28 cellular contexts compared by ENCODE assay signal in genomic region chr1:3479511-3480368, GRCh38. TPM values are rescaled to one million over a fixed set of nuclear protein-coding genes. Genes with fewer than 3 reads are reported as not detected.
DNase-seq lines count a peak whose midpoint lies in the region; ATAC-seq, FAIRE-seq and TF ChIP-seq lines count a peak whose summit lies in the region.
"Had no signal": no experiment of that assay in that cellular context is flagged by ENCODE, and none has a peak within 500 bp of the region (broad histone marks: within the 10 kb centered on the region; RNA-seq: fewer than 3 reads in every experiment).

No MANE protein-coding gene starts in this region.

- no peak overlapping the region for H2BK12ac ChIP-seq in H9 (ENCODE audit: insufficient read length, low read depth, low read length)

- H3K4me1 Mint-ChIP-seq in H9, result peaks cover 2 to 3% of the 10 kb centered on the region in 2 experiments; a peak in 3 of 4 replicates
- H3K4me1 Mint-ChIP-seq: CD14-positive monocyte; CD8-positive, alpha-beta memory T cell had no signal

- H3K14ac ChIP-seq in H9 (ENCODE audit: insufficient read depth, low read length), result no peak overlapping the region

- H3K79me2 ChIP-seq in K562 (ENCODE audit: control insufficient read depth, insufficient read depth, low read length) (no peaks in the 10 kb centered on the region), H9 (ENCODE audit: insufficient read depth, low read length) (no peaks in the 10 kb centered on the region)

- no peak overlapping the region for H3K56ac ChIP-seq in H9 (ENCODE audit: insufficient read length, low read depth, low read length)

- no peak overlapping the region for H3K27ac ChIP-seq in BLaER1 treated with 17β-estradiol and CSF1 and Interleukin-3, amounts not matched to agents 10 nM and 100 nM
- no peak overlapping the region for H3K27ac ChIP-seq in K562 (ENCODE audit: extremely low read depth, low read depth, low read length)
- H3K27ac ChIP-seq in mucosa of rectum (ENCODE audit: low read depth in 2 of 2, low read length in 2 of 2), result peak overlapping the region; percentile 65 to 66
- H3K27ac ChIP-seq in H9 (ENCODE audit: insufficient read length, low read depth, low read length), result no peak overlapping the region
- no peak overlapping the region for H3K27ac ChIP-seq in spleen
- H3K27ac ChIP-seq: GM23248, SK-N-MC had no signal

- H2AK5ac ChIP-seq in H9 (ENCODE audit: insufficient read length, low read length), result no peak overlapping the region

- DNase-seq in K562 (ENCODE audit: extremely low read depth in 1 of 4, low spot score in 3 of 4), result no peak
- DNase-seq in left colon, result no peak
- no peak for DNase-seq in H9
- no peak for DNase-seq in spleen
- DNase-seq in NOMO-1 (lab: John Stamatoyannopoulos, UW; ENCODE audit: unreplicated experiment in 2 of 2), result no peak
- DNase-seq: CD8-positive, alpha-beta memory T cell; DMS 273 treated with DMSO at 0.1 percent for 48 hours; DMS79; EL; GDM1; GM23248; KG1; MG63; NCI-H1105 treated with DMSO at 0.1 percent for 48 hours; NCI-H146; NCI-H1930; NCI-H2107; NCI-H524; NCI-H82; SIG-M5 had no signal

- TF ChIP-seq POLR2A in K562 (conservative IDR thresholded peaks at IDR 0.05) (no peak), spleen (IDR thresholded peaks at IDR 0.05) (no peak)

- TF ChIP-seq EP300 in K562 (IDR thresholded peaks at IDR 0.05; ENCODE audit: low read length), result no peak

- H4K20me1 ChIP-seq in BLaER1 treated with 17β-estradiol and CSF1 and Interleukin-3, amounts not matched to agents 10 nM and 100 nM, result peaks cover 0 to 71% (median 51%) of the 10 kb centered on the region in 11 experiments; a peak in 17 of 22 replicates
- H4K20me1 ChIP-seq in K562 (replicated peaks; ENCODE audit: control insufficient read depth, insufficient read depth, low read length) (peaks cover 14% of the 10 kb centered on the region), H9 (ENCODE audit: control insufficient read depth, insufficient read depth, insufficient read length) (no peaks in the 10 kb centered on the region)

- POLR2A ChIA-PET in K562 (lab: Yijun Ruan, JAX), result interaction anchor here (0.7 to 1.3 kb wide), 2 partner anchors 8 to 96 kb away, joined by 3 to 4 read pairs; no protein-coding TSS in a partner anchor

- no TSS peak for BruUV-seq in K562 (replicated peaks; lab: Mats Ljungman, UMichigan)

- H3T11ph ChIP-seq in H9 (ENCODE audit: low read length), result no peak overlapping the region

- 6% methylated on average over 30 of the region's 30 CpGs for WGBS in K562 (ENCODE audit: insufficient coverage, low coverage, missing lambda C conversion rate)
- no CpG with 5 or more reads among the region's 30 CpGs for WGBS in H9 (ENCODE audit: extremely low coverage, insufficient read length, low lambda C conversion rate)
- WGBS in spleen, 5 donors, result 67 to 91% (median 73%) methylated on average over 12 to 30 of the region's 30 CpGs

- FAIRE-seq in K562 (lab: Jason Lieb, UNC), result no peak
- FAIRE-seq: GM12878 had no signal

- H4K8ac ChIP-seq in H9 (replicated peaks; ENCODE audit: insufficient read length, low read depth, low read length), result no peak overlapping the region

- H3K9me1 ChIP-seq in K562 (ENCODE audit: control insufficient read depth, insufficient read depth, low read length), result no peaks in the 10 kb centered on the region

- H3K27me3 Mint-ChIP-seq in H9 (ENCODE audit: low read depth), result peaks cover 4% of the 10 kb centered on the region
- H3K27me3 Mint-ChIP-seq: CD8-positive, alpha-beta memory T cell had no signal

- H3K23me2 ChIP-seq in H9 (ENCODE audit: insufficient read length, low read depth, low read length, poor library complexity, severe bottlenecking), result no peaks in the 10 kb centered on the region

- ATAC-seq in K562 (no peak), left colon (peak; percentile 31), HG02623 (IDR thresholded peaks at IDR 0.05; ENCODE audit: unreplicated experiment) (no peak)
- ATAC-seq: GM12878, HCT116, Panc1 had no signal

- H2BK5ac ChIP-seq in H9 (ENCODE audit: insufficient read length, low read length), result no peak overlapping the region

- H3K4me1 ChIP-seq in BLaER1 treated with 17β-estradiol and CSF1 and Interleukin-3, amounts not matched to agents 10 nM and 100 nM, result peaks cover 0 to 44% (median 33%) of the 10 kb centered on the region in 10 experiments; a peak in 14 of 20 replicates
- H3K4me1 ChIP-seq in K562 (replicated peaks in 1 of 2; ENCODE audit: control insufficient read depth in 2 of 2, insufficient read depth in 2 of 2, low read length in 2 of 2), result peaks cover 0 to 64% of the 10 kb centered on the region in 2 experiments; a peak in 2 of 5 replicates
- peaks cover 7 to 16% of the 10 kb centered on the region in 2 donors for H3K4me1 ChIP-seq in mucosa of rectum (ENCODE audit: control insufficient read depth in 2 of 2, insufficient read depth in 2 of 2, low read length in 2 of 2)
- H3K4me1 ChIP-seq in H9 (ENCODE audit: insufficient read depth, low read length), result no peaks in the 10 kb centered on the region
- H3K4me1 ChIP-seq in spleen, result peaks cover 0 to 7% (median 0%) of the 10 kb centered on the region in 6 donors

- H2BK120ac ChIP-seq in H9 (ENCODE audit: low read depth, low read length, poor library complexity, severe bottlenecking), result no peak overlapping the region

- in situ Hi-C loops in K562 (cut with MboI), result loop anchor here (5.0 kb wide), 1 partner anchor 32 kb away; no protein-coding TSS in a partner anchor

- peaks cover 2 to 7% of the 10 kb centered on the region in 2 experiments; a peak in 3 of 5 replicates for H3K9me3 Mint-ChIP-seq in H9
- H3K9me3 Mint-ChIP-seq: CD8-positive, alpha-beta memory T cell had no signal

- no peak overlapping the region; a peak in 1 of 7 replicates for H3K27ac Mint-ChIP-seq in H9
- H3K27ac Mint-ChIP-seq: CD14-positive monocyte; CD8-positive, alpha-beta memory T cell had no signal

- no peak overlapping the region for H3K18ac ChIP-seq in H9 (ENCODE audit: insufficient read length, low read depth, low read length)

- H3K9me3 ChIP-seq in BLaER1 treated with 17β-estradiol and CSF1 and Interleukin-3, amounts not matched to agents 10 nM and 100 nM (replicated peaks in 1 of 11), result no peaks in the 10 kb centered on the region
- H3K9me3 ChIP-seq in K562 (replicated peaks; ENCODE audit: control insufficient read depth, insufficient read depth, low read depth, low read length) (no peaks in the 10 kb centered on the region), mucosa of rectum (ENCODE audit: control insufficient read depth in 2 of 2, low read length in 2 of 2) (no peaks in the 10 kb centered on the region), H9 (ENCODE audit: control insufficient read depth, low read depth, low read length) (no peaks in the 10 kb centered on the region), spleen (no peaks in the 10 kb centered on the region)
- H3K9me3 ChIP-seq: MG63 had no signal

- H3K4ac ChIP-seq in H9 (ENCODE audit: low read depth, low read length), result no peak overlapping the region

- H3K79me1 ChIP-seq in H9 (ENCODE audit: insufficient read depth, low read depth, low read length, poor library complexity, severe bottlenecking), result no peaks in the 10 kb centered on the region

- H3K36me3 ChIP-seq in BLaER1 treated with 17β-estradiol and CSF1 and Interleukin-3, amounts not matched to agents 10 nM and 100 nM, result no peaks in the 10 kb centered on the region
- H3K36me3 ChIP-seq in K562 (ENCODE audit: control insufficient read depth, insufficient read depth, low read length) (no peaks in the 10 kb centered on the region), mucosa of rectum (ENCODE audit: control insufficient read depth in 2 of 2, insufficient read depth in 2 of 2, low read length in 2 of 2) (peaks cover 5 to 7% of the 10 kb centered on the region in 2 donors), spleen (no peaks in the 10 kb centered on the region)
- H3K36me3 ChIP-seq: MG63 had no signal

- peaks cover 0 to 6% (median 5%) of the 10 kb centered on the region in 3 experiments; a peak in 4 of 7 replicates for H3K36me3 Mint-ChIP-seq in H9 (ENCODE audit: insufficient read depth in 1 of 3, low read depth in 3 of 3)
- H3K36me3 Mint-ChIP-seq: CD14-positive monocyte; CD8-positive, alpha-beta memory T cell had no signal

- no peak overlapping the region for H4K91ac ChIP-seq in H9 (ENCODE audit: insufficient read length, low read depth, low read length)

- intact Hi-C loops in K562 (cut with micrococcal nuclease), result no loop called here
- intact Hi-C loops in left colon (cut with DNase I, micrococcal nuclease), result no loop called here
- intact Hi-C loops in spleen (cut with DNase I; ENCODE audit: low total_unique reads), result no loop called here

- TF ChIP-seq CTCF in K562 (IDR thresholded peaks at IDR 0.05 in 2 of 3, conservative IDR thresholded peaks at IDR 0.05 in 1 of 3; ENCODE audit: insufficient read depth in 2 of 3, low read depth in 1 of 3, low read length in 3 of 3) (no peak), H9 (conservative IDR thresholded peaks at IDR 0.05) (no peak), spleen (IDR thresholded peaks at IDR 0.05 in 8 of 11, conservative IDR thresholded peaks at IDR 0.05 in 3 of 11) (no peak)

- H3K4me3 Mint-ChIP-seq in H9, result no peak overlapping the region
- H3K4me3 Mint-ChIP-seq: CD14-positive monocyte; CD8-positive, alpha-beta memory T cell had no signal

- H3K27me3 ChIP-seq in BLaER1 treated with 17β-estradiol and CSF1 and Interleukin-3, amounts not matched to agents 10 nM and 100 nM, result peaks cover 7 to 46% (median 33%) of the 10 kb centered on the region in 11 experiments; a peak in 20 of 22 replicates
- H3K27me3 ChIP-seq in K562 (ENCODE audit: control insufficient read depth in 2 of 2, insufficient read depth in 2 of 2, low read length in 2 of 2) (peaks cover 6 to 21% of the 10 kb centered on the region in 2 experiments), mucosa of rectum (ENCODE audit: control insufficient read depth in 2 of 2, insufficient read depth in 2 of 2, low read length in 2 of 2) (no peaks in the 10 kb centered on the region), H9 (ENCODE audit: insufficient read depth, low read length) (no peaks in the 10 kb centered on the region), spleen (replicated peaks in 1 of 7) (peaks cover 0 to 77% (median 6%) of the 10 kb centered on the region in 7 donors)
- H3K27me3 ChIP-seq: MG63 had no signal

- H4K5ac ChIP-seq in H9 (ENCODE audit: insufficient read length, low read depth, low read length), result no peak overlapping the region

- H2BK20ac ChIP-seq in H9 (ENCODE audit: low read depth, low read length, poor library complexity, severe bottlenecking), result no peak overlapping the region

- TF ChIP-seq RAD21 in K562 (CRISPR knock-in tag; conservative IDR thresholded peaks at IDR 0.05 in 1 of 2, IDR thresholded peaks at IDR 0.05 in 1 of 2), result no peak

- peak overlapping the region in 1 of 11 experiments; percentile 9; a peak in 2 of 22 replicates for H3K9ac ChIP-seq in BLaER1 treated with 17β-estradiol and CSF1 and Interleukin-3, amounts not matched to agents 10 nM and 100 nM
- no peak overlapping the region for H3K9ac ChIP-seq in K562 (ENCODE audit: insufficient read depth in 1 of 2, low read depth in 2 of 2, low read length in 2 of 2)
- H3K9ac ChIP-seq in mucosa of rectum (ENCODE audit: low read depth in 1 of 2, low read length in 2 of 2), result no peak overlapping the region
- H3K9ac ChIP-seq in H9 (ENCODE audit: extremely low read depth, insufficient read length, low read length), result no peak overlapping the region
- H3K9ac ChIP-seq: GM23248 had no signal

- peak overlapping the region in 8 of 11 experiments; percentile 28 to 67 (median 62); a peak in 16 of 22 replicates for H3K4me2 ChIP-seq in BLaER1 treated with 17β-estradiol and CSF1 and Interleukin-3, amounts not matched to agents 10 nM and 100 nM
- H3K4me2 ChIP-seq in K562 (ENCODE audit: insufficient read depth, low read length) (no peak overlapping the region), H9 (ENCODE audit: insufficient read depth, insufficient read length, low read length) (no peak overlapping the region)

- no peak overlapping the region for H3K23ac ChIP-seq in H9 (ENCODE audit: insufficient read length, low read depth, low read length)

- H2AFZ ChIP-seq in K562 (ENCODE audit: low read depth, low read length) (no peak overlapping the region), H9 (ENCODE audit: low read length) (no peak overlapping the region)
- H2AFZ ChIP-seq: GM23248 had no signal

- H3K4me3 ChIP-seq in BLaER1 treated with 17β-estradiol and CSF1 and Interleukin-3, amounts not matched to agents 10 nM and 100 nM, result no peak overlapping the region
- no peak overlapping the region for H3K4me3 ChIP-seq in K562
- H3K4me3 ChIP-seq in mucosa of rectum (ENCODE audit: low read length in 2 of 2), result no peak overlapping the region
- no peak overlapping the region for H3K4me3 ChIP-seq in spleen
- H3K4me3 ChIP-seq: GM12878, GM23248, MG63, SK-N-MC had no signal

- CTCF ChIA-PET in K562 (lab: Yijun Ruan, JAX; ENCODE audit: low intra/inter-chr PET ratio), result no interaction called here

- H2BK15ac ChIP-seq in H9 (ENCODE audit: low read depth, low read length), result no peak overlapping the region

RNA-seq across cellular contexts. Expression of gene ARHGEF16, which starts 25.3 kb away (rescaled TPM):
- total RNA-seq in K562 (2011; cell fraction: chromatin; rRNA removed; ENCODE audit: low replicate concordance), result 1.6 and 7.5 TPM in 2 replicates
- 3.9 and 5.7 TPM in 2 replicates for total RNA-seq in K562 (2011; cell fraction: nucleolus; rRNA removed)
- total RNA-seq in K562 (2011; cell fraction: nucleoplasm; rRNA removed), result 2.1 and 3.2 TPM in 2 replicates
- total RNA-seq in K562 (2014; rRNA removed), result 0.45 and 0.94 TPM in 2 replicates
- total RNA-seq in K562 (2014; rRNA removed; fragmentation: Illumina TruSeq; extraction: Trizol), result 0.06 and 0.15 TPM in 2 replicates
- total RNA-seq in K562 (2015; rRNA removed; fragmentation: Illumina TruSeq; extraction: Trizol), result 0.11 and 0.25 TPM in 2 replicates
- total RNA-seq in K562 (2021), result 0.98 and 1.2 TPM in 2 replicates
- 0.78 and 0.93 TPM in 2 replicates for polyA plus RNA-seq in K562 (2011; rRNA removed)
- polyA plus RNA-seq in K562 (2011; cell fraction: cytosol; rRNA removed), result 0.49 and 1.9 TPM in 2 replicates
- 2.9 and 7.4 TPM in 2 replicates for polyA plus RNA-seq in K562 (2011; cell fraction: nucleus; rRNA removed)
- 0.49 and 2.9 TPM in 2 replicates for polyA plus RNA-seq in K562 (2012)
- polyA plus RNA-seq in K562 (2014; fragmentation: Illumina TruSeq; extraction: Trizol), result 0.49 and 0.66 TPM in 2 replicates
- polyA plus RNA-seq in K562 (2014; fragmentation: Nextera tagmentation; extraction: Ambion mirVana), result not detected
- polyA plus RNA-seq in K562 (2014; rRNA removed), result 0.78 and 1.2 TPM in 2 replicates
- polyA minus RNA-seq in K562 (2011; rRNA and poly(A)+ RNA removed), result 1.3 and 3.0 TPM in 2 replicates
- polyA minus RNA-seq in K562 (2011; cell fraction: cytosol; rRNA and poly(A)+ RNA removed), result 0.91 and 1.5 TPM in 2 replicates
- polyA minus RNA-seq in K562 (2011; cell fraction: nucleus; rRNA and poly(A)+ RNA removed), result 2.4 and 4.6 TPM in 2 replicates
- total RNA-seq in left colon, result 100 to 1,000 TPM in 1 of 2 donors, 10 to 100 TPM in 1; 92.4 to 113 TPM
- total RNA-seq in H9 (2021), result 48.1 and 48.5 TPM in 2 replicates
- total RNA-seq in spleen, result 1 to 10 TPM in 4 of 7 donors, under 1 TPM in 3; 0.23 to 1.6 (median 1.1) TPM
- 1 to 10 TPM in 1 of 3 donors, under 1 TPM in 2; 0.29 to 1.5 (median 0.43) TPM for polyA plus RNA-seq in spleen
- total RNA-seq: CD8-positive, alpha-beta memory T cell; GM12878; GM23248 had no signal
- polyA plus RNA-seq: CD14-positive monocyte, GM12878, GM23248 had no signal

Comparison
In these comparisons a context has a peak if more than half of its experiments do, and no peak if none do; other contexts are left out.
1. H3K27ac ChIP-seq: peak in mucosa of rectum (2 of 2); none in BLaER1 treated with 17β-estradiol and CSF1 and Interleukin-3, amounts not matched to agents 10 nM and 100 nM (0 of 11), K562 (single experiment), H9 (single experiment) and spleen (0 of 8).
2. H3K4me2 ChIP-seq: peak in BLaER1 treated with 17β-estradiol and CSF1 and Interleukin-3, amounts not matched to agents 10 nM and 100 nM (8 of 11); none in K562 (single experiment) and H9 (single experiment).